ENCODE assay signal across 1 cellular context in genomic region chr20:32522525-32522774, GRCh38.
TF ChIP-seq lines count a peak whose summit lies in the region.

No MANE protein-coding gene starts in this region.

TF ChIP-seq in K562, 482 proteins besides CTCF, POLR2A, EP300 and RAD21 (continued from another document):
- TF ChIP-seq ARID4B (CRISPR knock-in tag; IDR thresholded peaks at IDR 0.05) (peak; percentile 31; the same call in 1 of the 2 replicates), E2F5 (CRISPR knock-in tag; IDR thresholded peaks at IDR 0.05) (no peak), ZNF592 (IDR thresholded peaks at IDR 0.05) (no peak), E4F1 (CRISPR knock-in tag; IDR thresholded peaks at IDR 0.05; ENCODE audit: borderline replicate concordance) (no peak), NCOA4 (IDR thresholded peaks at IDR 0.05; ENCODE audit: partially characterized antibody) (no peak), PHTF2 (CRISPR knock-in tag; IDR thresholded peaks at IDR 0.05) (no peak), ZNF695 (CRISPR knock-in tag; IDR thresholded peaks at IDR 0.05) (no peak), PHF20 (IDR thresholded peaks at IDR 0.05; ENCODE audit: partially characterized antibody) (no peak)
